Comparison of ENCODE assay signal across 3 cellular contexts in genomic region chr15:79054350-79054749, GRCh38.
TF ChIP-seq lines count a peak whose summit lies in the region.

No MANE protein-coding gene starts in this region.

TF ChIP-seq in A549, 52 proteins besides CTCF, POLR2A, EP300 and RAD21 (continued from another document):
- TF ChIP-seq USF2 (IDR thresholded peaks at IDR 0.05), result peak; percentile 72

TF ChIP-seq in Ishikawa, 13 proteins besides CTCF, POLR2A, EP300 and RAD21 (continued from another document):
- no peak for TF ChIP-seq REST (IDR thresholded peaks at IDR 0.05; ENCODE audit: low read depth)
TF ChIP-seq in Ishikawa: peak in this region for 1.

TF ChIP-seq in SK-N-SH, 30 proteins besides CTCF, POLR2A, EP300 and RAD21 (continued from another document):
- TF ChIP-seq USF2 (IDR thresholded peaks at IDR 0.05; ENCODE audit: borderline replicate concordance, low read depth, low read length) (no peak), YY1 (IDR thresholded peaks at IDR 0.05; ENCODE audit: low read depth) (no peak), TAF1 (IDR thresholded peaks at IDR 0.05; ENCODE audit: borderline replicate concordance, low read depth, low read length) (no peak), MAX (IDR thresholded peaks at IDR 0.05; ENCODE audit: low read depth) (no peak), POLR2AphosphoS5 (IDR thresholded peaks at IDR 0.05; ENCODE audit: low read depth, low read length) (no peak), MEF2A (IDR thresholded peaks at IDR 0.05; ENCODE audit: borderline replicate concordance, low read depth) (no peak), IRF3 (IDR thresholded peaks at IDR 0.05; ENCODE audit: low read depth, low read length) (no peak), GATA2 (CRISPR knock-in tag; IDR thresholded peaks at IDR 0.05) (no peak), RFX5 (IDR thresholded peaks at IDR 0.05; ENCODE audit: low read length) (no peak), FOXJ3 (CRISPR knock-in tag; IDR thresholded peaks at IDR 0.05) (no peak), CHD2 (IDR thresholded peaks at IDR 0.05; ENCODE audit: low read length, partially characterized antibody) (no peak)
